In genomic region chr10:130554701-130555410, GRCh38 we compare ENCODE assay signal across 17 cellular contexts.
A peak's percentile ranks its signal among the peaks of the same experiment; 100 is the strongest.
DNase-seq lines count a peak whose midpoint lies in the region; ATAC-seq and TF ChIP-seq lines count a peak whose summit lies in the region.
"Had no signal": no experiment of that assay in that cellular context is flagged by ENCODE, and none has a peak within 500 bp of the region (broad histone marks: within the 10 kb centered on the region; RNA-seq: fewer than 3 reads in every experiment).

No MANE protein-coding gene starts in this region.

- WGBS in neuronal stem cell (ENCODE audit: extremely low coverage in 2 of 2, insufficient read length in 2 of 2, insufficient replicate concordance in 1 of 2), 2 donors = no CpG with 5 or more reads among the region's 14 CpGs

- H3K9ac ChIP-seq in neuronal stem cell (ENCODE audit: low read depth, low read length, poor library complexity) = peak overlapping the region; percentile 27

- H3K4ac ChIP-seq in neuronal stem cell (ENCODE audit: low read length) = no peak overlapping the region

- no peak overlapping the region for H2BK15ac ChIP-seq in neuronal stem cell (ENCODE audit: low read length)

- H4K91ac ChIP-seq in neuronal stem cell (ENCODE audit: low read depth, low read length, poor library complexity) = no peak overlapping the region

- no peak overlapping the region for H3K23ac ChIP-seq in neuronal stem cell (ENCODE audit: low read depth, low read length, poor library complexity)

- TF ChIP-seq CTCF in WERI-Rb-1 (IDR thresholded peaks at IDR 0.05; ENCODE audit: low read depth, low read length) (no peak), vagina (IDR thresholded peaks at IDR 0.05) (no peak)

- peak; percentile 0 for DNase-seq in ELF-1 (ENCODE audit: low read depth, low spot score)
- DNase-seq in WERI-Rb-1 = no peak
- DNase-seq in neuronal stem cell (ENCODE audit: low spot score) = no peak
- peak; percentile 60 to 64 for DNase-seq in vagina (ENCODE audit: extremely low spot score in 2 of 2)
- no peak for DNase-seq in HAP-1 (ENCODE audit: low spot score in 2 of 2)
- DNase-seq: Caco-2; CD4-positive, CD25-positive, alpha-beta regulatory T cell; CD8-positive, alpha-beta T cell; DMS 273 treated with DMSO at 0.1 percent for 48 hours; DMS79; EL; GF-D8; GOT3 had no signal

- intact Hi-C loops in vagina (cut with DNase I) = no loop called here

- no peak for TF ChIP-seq POLR2A in vagina (IDR thresholded peaks at IDR 0.05)

- H3K27me3 ChIP-seq in WERI-Rb-1 (ENCODE audit: insufficient read depth, low read depth, severe bottlenecking) (no peaks in the 10 kb centered on the region), neuronal stem cell (ENCODE audit: control insufficient read depth in 3 of 3, insufficient read depth in 3 of 3, low read depth in 1 of 3, low read length in 3 of 3) (no peaks in the 10 kb centered on the region), vagina (no peaks in the 10 kb centered on the region), HAP-1 (ENCODE audit: low read depth) (no peaks in the 10 kb centered on the region)

- H2BK120ac ChIP-seq in neuronal stem cell (ENCODE audit: low read depth, low read length) = no peak overlapping the region

- H2AK5ac ChIP-seq in neuronal stem cell (ENCODE audit: low read depth, low read length) = peak overlapping the region; percentile 1

- no peaks in the 10 kb centered on the region for H3K36me3 ChIP-seq in WERI-Rb-1
- H3K36me3 ChIP-seq in neuronal stem cell (replicated peaks in 1 of 2; ENCODE audit: control insufficient read depth in 2 of 2, insufficient read depth in 2 of 2, low read length in 2 of 2) = no peaks in the 10 kb centered on the region
- H3K36me3 ChIP-seq in vagina = no peaks in the 10 kb centered on the region
- H3K36me3 ChIP-seq in HAP-1 (replicated peaks) = no peaks in the 10 kb centered on the region

- no peaks in the 10 kb centered on the region for H3K4me1 ChIP-seq in neuronal stem cell (ENCODE audit: control insufficient read depth in 2 of 2, insufficient read depth in 1 of 2, low read depth in 1 of 2, low read length in 2 of 2)
- H3K4me1 ChIP-seq in vagina = no peaks in the 10 kb centered on the region
- H3K4me1 ChIP-seq in HAP-1 = no peaks in the 10 kb centered on the region
- H3K4me1 ChIP-seq: Caco-2 had no signal

- no peak overlapping the region for H3K4me2 ChIP-seq in neuronal stem cell (ENCODE audit: insufficient read depth, low read length, poor library complexity, severe bottlenecking)

- H3K27ac ChIP-seq in WERI-Rb-1 = 0 out of 2 replicates have a peak overlapping the region, but pooled peaks have one; percentile 49
- no peak overlapping the region for H3K27ac ChIP-seq in neuronal stem cell (replicated peaks; ENCODE audit: low read length)
- H3K27ac ChIP-seq in vagina = no peak overlapping the region
- H3K27ac ChIP-seq: C4-2B had no signal

- H2AFZ ChIP-seq in neuronal stem cell (ENCODE audit: low read length) = no peak overlapping the region

- H3K4me3 ChIP-seq in WERI-Rb-1 (ENCODE audit: low read depth, low read length) (no peak overlapping the region), neuronal stem cell (ENCODE audit: low read length in 2 of 2) (no peak overlapping the region), vagina (no peak overlapping the region), HAP-1 (no peak overlapping the region)

- H3K9me3 ChIP-seq in WERI-Rb-1 (ENCODE audit: severe bottlenecking) = no peaks in the 10 kb centered on the region
- H3K9me3 ChIP-seq in neuronal stem cell (replicated peaks in 1 of 2; ENCODE audit: control insufficient read depth in 2 of 2, insufficient read depth in 1 of 2, low read depth in 1 of 2, low read length in 2 of 2) = no peaks in the 10 kb centered on the region
- no peaks in the 10 kb centered on the region for H3K9me3 ChIP-seq in vagina
- no peaks in the 10 kb centered on the region for H3K9me3 ChIP-seq in HAP-1
- H3K9me3 ChIP-seq: Caco-2 had no signal

- in situ Hi-C loops in HAP-1 (cut with MboI; ENCODE audit: low sequenced_read_pairs) = no loop called here

- peak overlapping the region; percentile 45 for H3K18ac ChIP-seq in neuronal stem cell (ENCODE audit: low read length)

- H3K79me1 ChIP-seq in neuronal stem cell (ENCODE audit: low read depth, low read length) = no peaks in the 10 kb centered on the region

- ATAC-seq in HG03378 (IDR thresholded peaks at IDR 0.05; ENCODE audit: unreplicated experiment) (no peak), HG02642 (IDR thresholded peaks at IDR 0.05; ENCODE audit: poor library complexity, unreplicated experiment) (no peak)
- ATAC-seq: CD8-positive, alpha-beta T cell; HCT116 had no signal

- H3K14ac ChIP-seq in neuronal stem cell (ENCODE audit: low read length) = no peak overlapping the region

- no peak overlapping the region for H2BK5ac ChIP-seq in neuronal stem cell (ENCODE audit: low read length)

- no peak overlapping the region for H2BK12ac ChIP-seq in neuronal stem cell (ENCODE audit: low read length)

- no peak overlapping the region for H4K8ac ChIP-seq in neuronal stem cell (ENCODE audit: low read depth, low read length)

Comparison
In these comparisons a context has a peak if more than half of its experiments do, and no peak if none do; other contexts are left out.
1. DNase-seq: peak in ELF-1 (single experiment) and vagina (2 of 2); none in WERI-Rb-1 (single experiment), neuronal stem cell (single experiment) and HAP-1 (0 of 2).